In genomic region chr11:65634140-65634436, GRCh38 we compare ENCODE assay signal across 13 cellular contexts. TPM values are rescaled to one million over a fixed set of nuclear protein-coding genes. Genes with fewer than 3 reads are reported as not detected.
DNase-seq lines count a peak whose midpoint lies in the region; ATAC-seq, FAIRE-seq and TF ChIP-seq lines count a peak whose summit lies in the region.
"Had no signal": no experiment of that assay in that cellular context is flagged by ENCODE, and none has a peak within 500 bp of the region (broad histone marks: within the 10 kb centered on the region; RNA-seq: fewer than 3 reads in every experiment).

No MANE protein-coding gene starts in this region.

- no peak for TF ChIP-seq EP300 in K562 (IDR thresholded peaks at IDR 0.05; ENCODE audit: low read length)

- H4K20me1 ChIP-seq in K562 (replicated peaks; ENCODE audit: control insufficient read depth, insufficient read depth, low read length) = peaks cover 6% of the 10 kb centered on the region; the same call in 1 of the 2 replicates
- no peaks in the 10 kb centered on the region for H4K20me1 ChIP-seq in Karpas-422 (ENCODE audit: insufficient read depth, low read depth, low read length)

- H3K9ac ChIP-seq in K562 (ENCODE audit: insufficient read depth in 1 of 2, low read depth in 2 of 2, low read length in 2 of 2) (no peak overlapping the region), Karpas-422 (ENCODE audit: low read length) (no peak overlapping the region)

- H3K4me2 ChIP-seq in K562 (ENCODE audit: insufficient read depth, low read length) (no peak overlapping the region), Karpas-422 (ENCODE audit: low read depth, low read length, poor library complexity, severe bottlenecking) (no peak overlapping the region)

- no peak for TF ChIP-seq POLR2A in K562 (conservative IDR thresholded peaks at IDR 0.05)
- TF ChIP-seq POLR2A in spleen (IDR thresholded peaks at IDR 0.05) = no peak

- BruUV-seq in K562 (replicated peaks; lab: Mats Ljungman, UMichigan) = no TSS peak

- H3K27me3 Mint-ChIP-seq in activated naive CD4-positive, alpha-beta T cell treated with anti-CD3 and anti-CD28 coated beads for 36 hours (ENCODE audit: low read depth) = no peaks in the 10 kb centered on the region
- H3K27me3 Mint-ChIP-seq in CD8-positive, alpha-beta memory T cell = no peaks in the 10 kb centered on the region

- H3K4me3 ChIP-seq in CD8-positive, alpha-beta memory T cell (ENCODE audit: low read length) = no peak overlapping the region
- no peak overlapping the region for H3K4me3 ChIP-seq in K562
- H3K4me3 ChIP-seq in spleen = no peak overlapping the region
- H3K4me3 ChIP-seq in Karpas-422 (ENCODE audit: low read length) = no peak overlapping the region
- H3K4me3 ChIP-seq: HAP-1 had no signal

- POLR2A ChIA-PET in CD8-positive, alpha-beta memory T cell (lab: Charles Lee) = interaction anchor here (2.3 kb wide), 1 partner anchor 19 kb away, joined by 10 read pairs; no protein-coding TSS in a partner anchor
- POLR2A ChIA-PET in K562 (lab: Yijun Ruan, JAX) = interaction anchor here (0.5 to 1.7 kb wide), 3 partner anchors 8 to 235 kb away, joined by 3 to 4 read pairs (median 3); partner anchors contain the start of gene PCNX3

- H2AFZ ChIP-seq in K562 (ENCODE audit: low read depth, low read length) = no peak overlapping the region
- H2AFZ ChIP-seq in Karpas-422 (ENCODE audit: low read length) = no peak overlapping the region

- H3K27ac ChIP-seq in CD8-positive, alpha-beta memory T cell (ENCODE audit: low read depth, low read length) = no peak overlapping the region
- no peak overlapping the region for H3K27ac ChIP-seq in K562 (ENCODE audit: extremely low read depth, low read depth, low read length)
- peak overlapping the region in 4 of 8 donors; percentile 11 to 76 (median 48) for H3K27ac ChIP-seq in spleen
- H3K27ac ChIP-seq in Karpas-422 (ENCODE audit: low read length) = no peak overlapping the region

- no peaks in the 10 kb centered on the region for H3K9me3 Mint-ChIP-seq in activated naive CD4-positive, alpha-beta T cell treated with anti-CD3 and anti-CD28 coated beads for 36 hours
- H3K9me3 Mint-ChIP-seq in CD8-positive, alpha-beta memory T cell = peaks cover 0 to 1% (median 0%) of the 10 kb centered on the region in 5 donors

- no peak overlapping the region for H3K4me3 Mint-ChIP-seq in activated naive CD4-positive, alpha-beta T cell treated with anti-CD3 and anti-CD28 coated beads for 36 hours
- H3K4me3 Mint-ChIP-seq in CD8-positive, alpha-beta memory T cell = peak overlapping the region in 3 of 7 donors; percentile 59 to 81 (median 78)

- peaks cover 10% of the 10 kb centered on the region for H3K79me2 ChIP-seq in K562 (ENCODE audit: control insufficient read depth, insufficient read depth, low read length)
- no peaks in the 10 kb centered on the region for H3K79me2 ChIP-seq in Karpas-422 (ENCODE audit: low read length)

- ATAC-seq in K562 (no peak), GM21825 (IDR thresholded peaks at IDR 0.05; ENCODE audit: unreplicated experiment) (no peak)

- no peaks in the 10 kb centered on the region for H3K27me3 ChIP-seq in CD8-positive, alpha-beta memory T cell (ENCODE audit: insufficient read depth, low read length, poor library complexity, severe bottlenecking)
- H3K27me3 ChIP-seq in K562 (ENCODE audit: control insufficient read depth in 2 of 2, insufficient read depth in 2 of 2, low read length in 2 of 2) (no peaks in the 10 kb centered on the region), spleen (replicated peaks in 1 of 7) (no peaks in the 10 kb centered on the region), Karpas-422 (ENCODE audit: low read length) (no peaks in the 10 kb centered on the region)

- H3K36me3 Mint-ChIP-seq in activated naive CD4-positive, alpha-beta T cell treated with anti-CD3 and anti-CD28 coated beads for 36 hours (ENCODE audit: low read depth) = peaks cover 16% of the 10 kb centered on the region
- H3K36me3 Mint-ChIP-seq in CD8-positive, alpha-beta memory T cell = peaks cover 0 to 79% (median 3%) of the 10 kb centered on the region in 3 donors

- H3K36me3 ChIP-seq in CD8-positive, alpha-beta memory T cell (ENCODE audit: insufficient read depth, low read length) = peaks cover 38% of the 10 kb centered on the region
- H3K36me3 ChIP-seq in K562 (ENCODE audit: control insufficient read depth, insufficient read depth, low read length) (peaks cover 78% of the 10 kb centered on the region; the same call in 2 of the 3 replicates), spleen (peaks cover 4 to 82% (median 58%) of the 10 kb centered on the region in 6 donors), Karpas-422 (ENCODE audit: insufficient read depth, low read length) (peaks cover 8% of the 10 kb centered on the region; the same call in 1 of the 2 replicates)

- in situ Hi-C loops in K562 (cut with MboI) = no loop called here

- no peak for DNase-seq in activated naive CD4-positive, alpha-beta T cell treated with anti-CD3 and anti-CD28 coated beads for 36 hours
- no peak for DNase-seq in activated naive CD4-positive, alpha-beta T cell (lab: John Stamatoyannopoulos, UW)
- no peak for DNase-seq in CD8-positive, alpha-beta memory T cell
- no peak for DNase-seq in K562 (ENCODE audit: extremely low read depth in 1 of 4, low spot score in 3 of 4)
- peak; percentile 78 for DNase-seq in spleen
- no peak for DNase-seq in Karpas-422
- DNase-seq in foreskin melanocyte = no peak
- DNase-seq: COR-L47, NCI-H1436, NCI-H2029 treated with DMSO at 0.1 percent for 48 hours, NCI-H510A treated with DMSO at 0.1 percent for 48 hours had no signal

- peak overlapping the region; percentile 53 for H3K27ac Mint-ChIP-seq in activated naive CD4-positive, alpha-beta T cell treated with anti-CD3 and anti-CD28 coated beads for 36 hours
- H3K27ac Mint-ChIP-seq in CD8-positive, alpha-beta memory T cell = peak overlapping the region in 7 of 8 donors; percentile 21 to 98 (median 93)

- peaks cover 3% of the 10 kb centered on the region for H3K9me1 ChIP-seq in K562 (ENCODE audit: control insufficient read depth, insufficient read depth, low read length)

- intact Hi-C loops in activated naive CD4-positive, alpha-beta T cell treated with anti-CD3 and anti-CD28 coated beads for 36 hours (cut with micrococcal nuclease) = no loop called here
- intact Hi-C loops in K562 (cut with micrococcal nuclease) (no loop called here), spleen (cut with DNase I; ENCODE audit: low total_unique reads) (loop anchor here (10.0 kb wide), 1 partner anchor 71 kb away; no protein-coding TSS in a partner anchor)

- 90% methylated on average over 10 of the region's 14 CpGs for WGBS in K562 (ENCODE audit: insufficient coverage, low coverage, missing lambda C conversion rate)
- 69 to 90% (median 78%) methylated on average over 13 to 14 of the region's 14 CpGs for WGBS in spleen, 5 donors

- no peak for FAIRE-seq in K562 (lab: Jason Lieb, UNC)

- CTCF ChIA-PET in activated naive CD4-positive, alpha-beta T cell treated with anti-CD3 and anti-CD28 coated beads for 36 hours (lab: Charles Lee) = no interaction called here
- CTCF ChIA-PET in CD8-positive, alpha-beta memory T cell (lab: Charles Lee) = interaction anchor here (1.5 kb wide), 1 partner anchor 10 kb away, joined by 3 read pairs; no protein-coding TSS in a partner anchor
- CTCF ChIA-PET in K562 (lab: Yijun Ruan, JAX; ENCODE audit: low intra/inter-chr PET ratio) = no interaction called here

- H3K9me2 ChIP-seq in Karpas-422 (replicated peaks; ENCODE audit: insufficient read depth, low read length) = no peaks in the 10 kb centered on the region

- no peak for TF ChIP-seq RAD21 in K562 (CRISPR knock-in tag; conservative IDR thresholded peaks at IDR 0.05 in 1 of 2, IDR thresholded peaks at IDR 0.05 in 1 of 2)

- peaks cover 19% of the 10 kb centered on the region for H3K4me1 Mint-ChIP-seq in activated naive CD4-positive, alpha-beta T cell treated with anti-CD3 and anti-CD28 coated beads for 36 hours (ENCODE audit: low read depth)
- H3K4me1 Mint-ChIP-seq in CD8-positive, alpha-beta memory T cell = peaks cover 20 to 37% (median 22%) of the 10 kb centered on the region in 3 donors

- peaks cover 30% of the 10 kb centered on the region for H3K4me1 ChIP-seq in CD8-positive, alpha-beta memory T cell (ENCODE audit: insufficient read depth, low read length)
- H3K4me1 ChIP-seq in K562 (replicated peaks in 1 of 2; ENCODE audit: control insufficient read depth in 2 of 2, insufficient read depth in 2 of 2, low read length in 2 of 2) = peaks cover 30 to 59% of the 10 kb centered on the region in 2 experiments
- H3K4me1 ChIP-seq in spleen = peaks cover 34 to 73% (median 54%) of the 10 kb centered on the region in 6 donors
- H3K4me1 ChIP-seq in Karpas-422 (ENCODE audit: low read length) = peaks cover 15% of the 10 kb centered on the region

- no peaks in the 10 kb centered on the region for H3K9me3 ChIP-seq in CD8-positive, alpha-beta memory T cell (ENCODE audit: low read length)
- H3K9me3 ChIP-seq in K562 (replicated peaks; ENCODE audit: control insufficient read depth, insufficient read depth, low read depth, low read length) (no peaks in the 10 kb centered on the region), spleen (no peaks in the 10 kb centered on the region), Karpas-422 (ENCODE audit: low read length) (no peaks in the 10 kb centered on the region)
- H3K9me3 ChIP-seq: HAP-1 had no signal

- TF ChIP-seq CTCF in K562 (IDR thresholded peaks at IDR 0.05 in 2 of 3, conservative IDR thresholded peaks at IDR 0.05 in 1 of 3; ENCODE audit: insufficient read depth in 2 of 3, low read depth in 1 of 3, low read length in 3 of 3) (no peak), spleen (IDR thresholded peaks at IDR 0.05 in 8 of 11, conservative IDR thresholded peaks at IDR 0.05 in 3 of 11) (no peak)

RNA-seq across cellular contexts. Expression of gene SIPA1, which starts 3.8 kb away (rescaled TPM):
- total RNA-seq in activated naive CD4-positive, alpha-beta T cell treated with anti-CD3 and anti-CD28 coated beads for 36 hours = 100 to 1,000 TPM; 146 to 150 TPM
- total RNA-seq in CD8-positive, alpha-beta memory T cell = 100 to 1,000 TPM; 111 to 123 TPM
- polyA plus RNA-seq in CD8-positive, alpha-beta memory T cell = 335 TPM
- 26.8 and 126 TPM in 2 replicates for total RNA-seq in K562 (2011; cell fraction: chromatin; rRNA removed; ENCODE audit: low replicate concordance)
- 79.4 and 96.4 TPM in 2 replicates for total RNA-seq in K562 (2011; cell fraction: nucleolus; rRNA removed)
- 35.7 and 43.0 TPM in 2 replicates for total RNA-seq in K562 (2011; cell fraction: nucleoplasm; rRNA removed)
- total RNA-seq in K562 (2014; rRNA removed) = 45.7 and 56.0 TPM in 2 replicates
- total RNA-seq in K562 (2014; rRNA removed; fragmentation: Illumina TruSeq; extraction: Trizol) = 12.4 and 14.2 TPM in 2 replicates
- total RNA-seq in K562 (2015; rRNA removed; fragmentation: Illumina TruSeq; extraction: Trizol) = 28.3 and 29.2 TPM in 2 replicates
- 83.1 and 85.8 TPM in 2 replicates for total RNA-seq in K562 (2021)
- 16.8 and 31.3 TPM in 2 replicates for polyA plus RNA-seq in K562 (2011; rRNA removed)
- 19.5 and 74.2 TPM in 2 replicates for polyA plus RNA-seq in K562 (2011; cell fraction: cytosol; rRNA removed)
- polyA plus RNA-seq in K562 (2011; cell fraction: nucleus; rRNA removed) = 72.0 and 175 TPM in 2 replicates
- polyA plus RNA-seq in K562 (2012) = 54.8 and 65.0 TPM in 2 replicates
- 15.5 and 30.0 TPM in 2 replicates for polyA plus RNA-seq in K562 (2014; fragmentation: Illumina TruSeq; extraction: Trizol)
- 1 to 10 TPM in 1 of 2 experiments, under 1 TPM in 1; 0.25 to 1.4 TPM for polyA plus RNA-seq in K562 (2014; fragmentation: Nextera tagmentation; extraction: Ambion mirVana)
- polyA plus RNA-seq in K562 (2014; rRNA removed) = 34.7 and 37.2 TPM in 2 replicates
- 15.4 and 26.3 TPM in 2 replicates for polyA minus RNA-seq in K562 (2011; rRNA and poly(A)+ RNA removed)
- polyA minus RNA-seq in K562 (2011; cell fraction: cytosol; rRNA and poly(A)+ RNA removed) = 43.1 and 44.1 TPM in 2 replicates
- 26.3 and 33.0 TPM in 2 replicates for polyA minus RNA-seq in K562 (2011; cell fraction: nucleus; rRNA and poly(A)+ RNA removed)
- total RNA-seq in spleen = 100 to 1,000 TPM; 167 to 308 (median 255) TPM
- 100 to 1,000 TPM; 269 to 423 (median 327) TPM for polyA plus RNA-seq in spleen
- total RNA-seq in Karpas-422 (2014; rRNA removed; shearing (Covaris generic); ENCODE audit: low replicate concordance) = 74.6 and 123 TPM in 2 replicates

RNA-seq across cellular contexts. Expression of gene PCNX3, which starts 18.5 kb away (rescaled TPM):
- 10 to 100 TPM; 21.6 to 24.7 TPM for total RNA-seq in activated naive CD4-positive, alpha-beta T cell treated with anti-CD3 and anti-CD28 coated beads for 36 hours
- total RNA-seq in CD8-positive, alpha-beta memory T cell = 10 to 100 TPM; 46.4 to 53.1 TPM
- polyA plus RNA-seq in CD8-positive, alpha-beta memory T cell = 8.5 TPM
- total RNA-seq in K562 (2011; cell fraction: chromatin; rRNA removed; ENCODE audit: low replicate concordance) = 75.0 and 267 TPM in 2 replicates
- total RNA-seq in K562 (2011; cell fraction: nucleolus; rRNA removed) = 170 and 187 TPM in 2 replicates
- 110 and 119 TPM in 2 replicates for total RNA-seq in K562 (2011; cell fraction: nucleoplasm; rRNA removed)
- total RNA-seq in K562 (2014; rRNA removed) = 21.3 and 24.3 TPM in 2 replicates
- total RNA-seq in K562 (2014; rRNA removed; fragmentation: Illumina TruSeq; extraction: Trizol) = 2.5 and 4.3 TPM in 2 replicates
- 13.9 and 14.1 TPM in 2 replicates for total RNA-seq in K562 (2015; rRNA removed; fragmentation: Illumina TruSeq; extraction: Trizol)
- total RNA-seq in K562 (2021) = 40.0 and 47.8 TPM in 2 replicates
- polyA plus RNA-seq in K562 (2011; rRNA removed) = 9.2 and 19.0 TPM in 2 replicates
- polyA plus RNA-seq in K562 (2011; cell fraction: cytosol; rRNA removed) = 17.7 and 33.4 TPM in 2 replicates
- 87.8 and 157 TPM in 2 replicates for polyA plus RNA-seq in K562 (2011; cell fraction: nucleus; rRNA removed)
- 25.3 and 40.1 TPM in 2 replicates for polyA plus RNA-seq in K562 (2012)
- 12.8 and 28.6 TPM in 2 replicates for polyA plus RNA-seq in K562 (2014; fragmentation: Illumina TruSeq; extraction: Trizol)
- under 1 TPM; 0.11 to 0.29 TPM for polyA plus RNA-seq in K562 (2014; fragmentation: Nextera tagmentation; extraction: Ambion mirVana)
- 30.1 and 32.8 TPM in 2 replicates for polyA plus RNA-seq in K562 (2014; rRNA removed)
- 8.4 and 10.6 TPM in 2 replicates for polyA minus RNA-seq in K562 (2011; rRNA and poly(A)+ RNA removed)
- polyA minus RNA-seq in K562 (2011; cell fraction: cytosol; rRNA and poly(A)+ RNA removed) = 25.9 and 35.1 TPM in 2 replicates
- polyA minus RNA-seq in K562 (2011; cell fraction: nucleus; rRNA and poly(A)+ RNA removed) = 43.0 and 43.9 TPM in 2 replicates
- total RNA-seq in spleen = 10 to 100 TPM; 38.6 to 51.3 (median 47.4) TPM
- 10 to 100 TPM in 2 of 3 donors, 1 to 10 TPM in 1; 9.2 to 24.9 (median 17.7) TPM for polyA plus RNA-seq in spleen
- total RNA-seq in Karpas-422 (2014; rRNA removed; shearing (Covaris generic); ENCODE audit: low replicate concordance) = 20.4 and 28.5 TPM in 2 replicates

RNA-seq across cellular contexts. Expression of gene MAP3K11, which starts 20.1 kb away (rescaled TPM):
- 10 to 100 TPM; 28.9 to 32.7 TPM for total RNA-seq in activated naive CD4-positive, alpha-beta T cell treated with anti-CD3 and anti-CD28 coated beads for 36 hours
- total RNA-seq in CD8-positive, alpha-beta memory T cell = 10 to 100 TPM; 61.6 to 65.5 TPM
- polyA plus RNA-seq in CD8-positive, alpha-beta memory T cell = 23.5 TPM
- total RNA-seq in K562 (2011; cell fraction: chromatin; rRNA removed; ENCODE audit: low replicate concordance) = 60.6 and 168 TPM in 2 replicates
- total RNA-seq in K562 (2011; cell fraction: nucleolus; rRNA removed) = 72.6 and 83.4 TPM in 2 replicates
- total RNA-seq in K562 (2011; cell fraction: nucleoplasm; rRNA removed) = 51.5 and 63.5 TPM in 2 replicates
- total RNA-seq in K562 (2014; rRNA removed) (28.7 and 39.9 TPM in 2 replicates), K562 (2014; rRNA removed; fragmentation: Illumina TruSeq; extraction: Trizol) (5.4 and 9.0 TPM in 2 replicates), K562 (2015; rRNA removed; fragmentation: Illumina TruSeq; extraction: Trizol) (18.2 and 20.5 TPM in 2 replicates), K562 (2021) (42.7 and 47.7 TPM in 2 replicates), spleen (100 to 1,000 TPM in 3 of 7 donors, 10 to 100 TPM in 4; 93.5 to 158 (median 99.9) TPM)
- polyA plus RNA-seq in K562 (2011; rRNA removed) (13.1 and 18.0 TPM in 2 replicates), K562 (2014; fragmentation: Illumina TruSeq; extraction: Trizol) (12.2 and 23.0 TPM in 2 replicates), K562 (2014; fragmentation: Nextera tagmentation; extraction: Ambion mirVana) (1 to 10 TPM in 1 of 2 experiments, under 1 TPM in 1; 0.77 to 1.6 TPM), K562 (2014; rRNA removed) (25.0 and 31.6 TPM in 2 replicates), spleen (100 to 1,000 TPM in 1 of 3 donors, 10 to 100 TPM in 2; 29.4 to 109 (median 97.7) TPM)
- 19.3 and 52.1 TPM in 2 replicates for polyA plus RNA-seq in K562 (2011; cell fraction: cytosol; rRNA removed)
- polyA plus RNA-seq in K562 (2011; cell fraction: nucleus; rRNA removed) = 31.1 and 52.1 TPM in 2 replicates
- 35.9 and 37.4 TPM in 2 replicates for polyA plus RNA-seq in K562 (2012)
- polyA minus RNA-seq in K562 (2011; rRNA and poly(A)+ RNA removed) = 14.7 TPM in 2 replicates
- polyA minus RNA-seq in K562 (2011; cell fraction: cytosol; rRNA and poly(A)+ RNA removed) = 23.4 and 26.2 TPM in 2 replicates
- polyA minus RNA-seq in K562 (2011; cell fraction: nucleus; rRNA and poly(A)+ RNA removed) = 24.2 and 31.1 TPM in 2 replicates
- 11.8 and 28.0 TPM in 2 replicates for total RNA-seq in Karpas-422 (2014; rRNA removed; shearing (Covaris generic); ENCODE audit: low replicate concordance)

RNA-seq across cellular contexts. Expression of gene RELA, which starts 28.6 kb away (rescaled TPM):
- total RNA-seq in activated naive CD4-positive, alpha-beta T cell treated with anti-CD3 and anti-CD28 coated beads for 36 hours = 10 to 100 TPM; 66.9 to 68.5 TPM
- total RNA-seq in CD8-positive, alpha-beta memory T cell = 10 to 100 TPM; 87.3 to 89.7 TPM
- 76.0 TPM for polyA plus RNA-seq in CD8-positive, alpha-beta memory T cell
- 79.5 and 201 TPM in 2 replicates for total RNA-seq in K562 (2011; cell fraction: chromatin; rRNA removed; ENCODE audit: low replicate concordance)
- 107 and 114 TPM in 2 replicates for total RNA-seq in K562 (2011; cell fraction: nucleolus; rRNA removed)
- 101 and 117 TPM in 2 replicates for total RNA-seq in K562 (2011; cell fraction: nucleoplasm; rRNA removed)
- total RNA-seq in K562 (2014; rRNA removed) = 33.4 and 37.6 TPM in 2 replicates
- total RNA-seq in K562 (2014; rRNA removed; fragmentation: Illumina TruSeq; extraction: Trizol) = 13.6 and 14.2 TPM in 2 replicates
- 20.6 and 21.0 TPM in 2 replicates for total RNA-seq in K562 (2015; rRNA removed; fragmentation: Illumina TruSeq; extraction: Trizol)
- total RNA-seq in K562 (2021) = 52.2 and 62.0 TPM in 2 replicates
- polyA plus RNA-seq in K562 (2011; rRNA removed) = 17.0 and 30.8 TPM in 2 replicates
- polyA plus RNA-seq in K562 (2011; cell fraction: cytosol; rRNA removed) = 15.4 and 23.1 TPM in 2 replicates
- 129 and 168 TPM in 2 replicates for polyA plus RNA-seq in K562 (2011; cell fraction: nucleus; rRNA removed)
- polyA plus RNA-seq in K562 (2012) = 45.8 and 53.1 TPM in 2 replicates
- 46.8 and 67.4 TPM in 2 replicates for polyA plus RNA-seq in K562 (2014; fragmentation: Illumina TruSeq; extraction: Trizol)
- polyA plus RNA-seq in K562 (2014; fragmentation: Nextera tagmentation; extraction: Ambion mirVana) = 1 to 10 TPM; 6.0 to 6.4 TPM
- 30.1 and 31.1 TPM in 2 replicates for polyA plus RNA-seq in K562 (2014; rRNA removed)
- 24.3 and 24.4 TPM in 2 replicates for polyA minus RNA-seq in K562 (2011; rRNA and poly(A)+ RNA removed)
- polyA minus RNA-seq in K562 (2011; cell fraction: cytosol; rRNA and poly(A)+ RNA removed) = 25.8 and 34.8 TPM in 2 replicates
- 58.0 and 73.5 TPM in 2 replicates for polyA minus RNA-seq in K562 (2011; cell fraction: nucleus; rRNA and poly(A)+ RNA removed)
- 100 to 1,000 TPM in 1 of 7 donors, 10 to 100 TPM in 6; 68.2 to 115 (median 85.3) TPM for total RNA-seq in spleen
- 10 to 100 TPM; 25.8 to 43.0 (median 25.9) TPM for polyA plus RNA-seq in spleen
- 42.6 and 44.0 TPM in 2 replicates for total RNA-seq in Karpas-422 (2014; rRNA removed; shearing (Covaris generic); ENCODE audit: low replicate concordance)

RNA-seq across cellular contexts. Expression of gene KCNK7, which starts 38.5 kb away (rescaled TPM):
- under 1 TPM in 1 of 2 experiments, not detected in 1; 0.35 TPM for total RNA-seq in activated naive CD4-positive, alpha-beta T cell treated with anti-CD3 and anti-CD28 coated beads for 36 hours
- total RNA-seq in CD8-positive, alpha-beta memory T cell = under 1 TPM; 0.59 to 0.64 TPM
- polyA plus RNA-seq in CD8-positive, alpha-beta memory T cell = not detected
- 0.33 and 1.00 TPM in 2 replicates for total RNA-seq in K562 (2011; cell fraction: chromatin; rRNA removed; ENCODE audit: low replicate concordance)
- total RNA-seq in K562 (2011; cell fraction: nucleolus; rRNA removed) = 0.26 TPM in 1 of 2 replicates, not detected in the other
- total RNA-seq in K562 (2011; cell fraction: nucleoplasm; rRNA removed) = 0.29 TPM in 1 of 2 replicates, not detected in the other
- total RNA-seq in K562 (2014; rRNA removed) (not detected in 2 replicates), K562 (2014; rRNA removed; fragmentation: Illumina TruSeq; extraction: Trizol) (not detected in 2 replicates), K562 (2015; rRNA removed; fragmentation: Illumina TruSeq; extraction: Trizol) (not detected in 2 replicates), K562 (2021) (0.40 TPM in 1 of 2 replicates, not detected in the other), spleen (1 to 10 TPM in 4 of 7 donors, under 1 TPM in 3; 0.63 to 3.2 (median 1.1) TPM)
- polyA plus RNA-seq in K562 (2011; rRNA removed) (not detected in 2 replicates), K562 (2014; fragmentation: Illumina TruSeq; extraction: Trizol) (not detected in 2 replicates), K562 (2014; fragmentation: Nextera tagmentation; extraction: Ambion mirVana) (not detected), K562 (2014; rRNA removed) (0.07 TPM in 1 of 2 replicates, not detected in the other), spleen (1 to 10 TPM; 1.9 to 6.2 (median 2.9) TPM)
- 0.28 TPM in 1 of 2 replicates, not detected in the other for polyA plus RNA-seq in K562 (2011; cell fraction: cytosol; rRNA removed)
- not detected in 2 replicates for polyA plus RNA-seq in K562 (2011; cell fraction: nucleus; rRNA removed)
- 0.39 and 0.58 TPM in 2 replicates for polyA plus RNA-seq in K562 (2012)
- polyA minus RNA-seq in K562 (2011; rRNA and poly(A)+ RNA removed) = not detected in 2 replicates
- not detected in 2 replicates for polyA minus RNA-seq in K562 (2011; cell fraction: cytosol; rRNA and poly(A)+ RNA removed)
- 0.27 TPM in 1 of 2 replicates, not detected in the other for polyA minus RNA-seq in K562 (2011; cell fraction: nucleus; rRNA and poly(A)+ RNA removed)
- total RNA-seq in Karpas-422 (2014; rRNA removed; shearing (Covaris generic); ENCODE audit: low replicate concordance) = 0.25 and 0.48 TPM in 2 replicates
